21 cellular contexts compared by ENCODE assay signal in genomic region chr2:64722645-64723044, GRCh38.
"Had no signal": no experiment of that assay in that cellular context is flagged by ENCODE, and none has a peak within 500 bp of the region (broad histone marks: within the 10 kb centered on the region; RNA-seq: fewer than 3 reads in every experiment).

No MANE protein-coding gene starts in this region.

- H3K27me3 ChIP-seq: esophagus muscularis mucosa, neutrophil, pancreas, right lobe of liver, thyroid gland had no signal

- H3K36me3 ChIP-seq: esophagus muscularis mucosa, lower lobe of right lung, neutrophil, pancreas, right lobe of liver, thyroid gland had no signal

- H3K4me3 ChIP-seq: coronary artery, esophagus muscularis mucosa, lower lobe of right lung, pancreas, right lobe of liver, thyroid gland had no signal

- H3K27ac ChIP-seq: coronary artery, esophagus muscularis mucosa, lower lobe of right lung, neutrophil, pancreas, right lobe of liver, thyroid gland had no signal

- ATAC-seq: left ventricle myocardium superior; lower lobe of right lung; natural killer cell treated with Interleukin-12 subunit alpha and Interleukin-12 subunit beta and Interleukin-15 and Interleukin-18, amount 100 ng/mL, for 72 hours; pancreas; right lobe of liver; stimulated activated naive CD8-positive, alpha-beta T cell treated with anti-CD3 and anti-CD28 coated beads, Interleukin-15, amount 100 ng/mL, for 72 hours had no signal

- DNase-seq: dermis blood vessel endothelial cell; effector memory CD4-positive, alpha-beta T cell; foreskin melanocyte; glutamatergic neuron; left ventricle myocardium superior; lower lobe of right lung; pancreas; right lobe of liver; small intestine; stimulated activated CD4-positive, alpha-beta T cell treated with anti-CD3 and anti-CD28 coated beads, Interleukin-12 subunit alpha, Interleukin-12 subunit beta, amount 100 ng/mL, for 4 hours; stimulated activated CD4-positive, alpha-beta T cell treated with anti-CD3 and anti-CD28 coated beads, Interleukin-1b, Interleukin-23, amount 100 ng/mL, for 48 hours; stimulated activated CD4-positive, alpha-beta T cell treated with anti-CD3 and anti-CD28 coated beads, Interleukin-4, amount 100 ng/mL, for 1 hour; stimulated activated CD8-positive, alpha-beta memory T cell treated with anti-CD3 and anti-CD28 coated beads, Interleukin-4, amount 100 ng/mL, for 48 hours; stimulated activated naive CD4-positive, alpha-beta T cell; stimulated activated naive CD8-positive, alpha-beta T cell treated with anti-CD3 and anti-CD28 coated beads, Interleukin-15, amount 100 ng/mL, for 72 hours; thyroid gland; trophoblast cell had no signal

- H3K9me3 ChIP-seq: esophagus muscularis mucosa, lower lobe of right lung, neutrophil, pancreas, right lobe of liver, thyroid gland had no signal
